Comparison of ENCODE assay signal across 1 cellular context in the genomic region with DNA sequence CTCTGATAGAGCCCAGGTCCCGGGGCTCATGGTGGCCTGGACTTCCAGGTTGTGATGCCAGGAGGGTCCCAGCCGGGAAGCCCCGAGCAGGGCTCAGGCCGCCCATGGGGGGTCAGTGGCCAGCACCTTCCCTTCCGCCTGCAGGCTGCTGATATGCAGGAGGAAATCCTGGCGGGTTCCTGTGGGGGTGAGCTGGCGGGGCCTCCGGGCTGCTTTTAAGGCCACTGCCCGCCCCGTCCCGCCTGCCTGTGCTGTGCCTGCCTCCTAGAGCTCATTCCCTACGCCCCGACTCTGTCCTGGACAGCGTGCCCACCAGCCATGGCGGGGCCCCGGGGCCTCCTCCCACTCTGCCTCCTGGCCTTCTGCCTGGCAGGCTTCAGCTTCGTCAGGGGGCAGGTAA.
A peak's percentile ranks its signal among the peaks of the same experiment; 100 is the strongest.
TF ChIP-seq lines count a peak whose summit lies in the region.

A gene with protein sequence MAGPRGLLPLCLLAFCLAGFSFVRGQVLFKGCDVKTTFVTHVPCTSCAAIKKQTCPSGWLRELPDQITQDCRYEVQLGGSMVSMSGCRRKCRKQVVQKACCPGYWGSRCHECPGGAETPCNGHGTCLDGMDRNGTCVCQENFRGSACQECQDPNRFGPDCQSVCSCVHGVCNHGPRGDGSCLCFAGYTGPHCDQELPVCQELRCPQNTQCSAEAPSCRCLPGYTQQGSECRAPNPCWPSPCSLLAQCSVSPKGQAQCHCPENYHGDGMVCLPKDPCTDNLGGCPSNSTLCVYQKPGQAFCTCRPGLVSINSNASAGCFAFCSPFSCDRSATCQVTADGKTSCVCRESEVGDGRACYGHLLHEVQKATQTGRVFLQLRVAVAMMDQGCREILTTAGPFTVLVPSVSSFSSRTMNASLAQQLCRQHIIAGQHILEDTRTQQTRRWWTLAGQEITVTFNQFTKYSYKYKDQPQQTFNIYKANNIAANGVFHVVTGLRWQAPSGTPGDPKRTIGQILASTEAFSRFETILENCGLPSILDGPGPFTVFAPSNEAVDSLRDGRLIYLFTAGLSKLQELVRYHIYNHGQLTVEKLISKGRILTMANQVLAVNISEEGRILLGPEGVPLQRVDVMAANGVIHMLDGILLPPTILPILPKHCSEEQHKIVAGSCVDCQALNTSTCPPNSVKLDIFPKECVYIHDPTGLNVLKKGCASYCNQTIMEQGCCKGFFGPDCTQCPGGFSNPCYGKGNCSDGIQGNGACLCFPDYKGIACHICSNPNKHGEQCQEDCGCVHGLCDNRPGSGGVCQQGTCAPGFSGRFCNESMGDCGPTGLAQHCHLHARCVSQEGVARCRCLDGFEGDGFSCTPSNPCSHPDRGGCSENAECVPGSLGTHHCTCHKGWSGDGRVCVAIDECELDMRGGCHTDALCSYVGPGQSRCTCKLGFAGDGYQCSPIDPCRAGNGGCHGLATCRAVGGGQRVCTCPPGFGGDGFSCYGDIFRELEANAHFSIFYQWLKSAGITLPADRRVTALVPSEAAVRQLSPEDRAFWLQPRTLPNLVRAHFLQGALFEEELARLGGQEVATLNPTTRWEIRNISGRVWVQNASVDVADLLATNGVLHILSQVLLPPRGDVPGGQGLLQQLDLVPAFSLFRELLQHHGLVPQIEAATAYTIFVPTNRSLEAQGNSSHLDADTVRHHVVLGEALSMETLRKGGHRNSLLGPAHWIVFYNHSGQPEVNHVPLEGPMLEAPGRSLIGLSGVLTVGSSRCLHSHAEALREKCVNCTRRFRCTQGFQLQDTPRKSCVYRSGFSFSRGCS (N-terminal part only) (plus strand): TSS at position 243 of the 400 bp plus-strand sequence. CDS start 76 bp downstream, at position 319.

TF ChIP-seq in liver, 16 proteins besides CTCF, POLR2A, EP300 and RAD21 (continued from another document):
- TF ChIP-seq NR2F2 (IDR thresholded peaks at IDR 0.05) (peak; percentile 99), FOXA2 (IDR thresholded peaks at IDR 0.05) (no peak), HNF4A (conservative IDR thresholded peaks at IDR 0.05) (no peak)
- TF ChIP-seq, protein P1, sequence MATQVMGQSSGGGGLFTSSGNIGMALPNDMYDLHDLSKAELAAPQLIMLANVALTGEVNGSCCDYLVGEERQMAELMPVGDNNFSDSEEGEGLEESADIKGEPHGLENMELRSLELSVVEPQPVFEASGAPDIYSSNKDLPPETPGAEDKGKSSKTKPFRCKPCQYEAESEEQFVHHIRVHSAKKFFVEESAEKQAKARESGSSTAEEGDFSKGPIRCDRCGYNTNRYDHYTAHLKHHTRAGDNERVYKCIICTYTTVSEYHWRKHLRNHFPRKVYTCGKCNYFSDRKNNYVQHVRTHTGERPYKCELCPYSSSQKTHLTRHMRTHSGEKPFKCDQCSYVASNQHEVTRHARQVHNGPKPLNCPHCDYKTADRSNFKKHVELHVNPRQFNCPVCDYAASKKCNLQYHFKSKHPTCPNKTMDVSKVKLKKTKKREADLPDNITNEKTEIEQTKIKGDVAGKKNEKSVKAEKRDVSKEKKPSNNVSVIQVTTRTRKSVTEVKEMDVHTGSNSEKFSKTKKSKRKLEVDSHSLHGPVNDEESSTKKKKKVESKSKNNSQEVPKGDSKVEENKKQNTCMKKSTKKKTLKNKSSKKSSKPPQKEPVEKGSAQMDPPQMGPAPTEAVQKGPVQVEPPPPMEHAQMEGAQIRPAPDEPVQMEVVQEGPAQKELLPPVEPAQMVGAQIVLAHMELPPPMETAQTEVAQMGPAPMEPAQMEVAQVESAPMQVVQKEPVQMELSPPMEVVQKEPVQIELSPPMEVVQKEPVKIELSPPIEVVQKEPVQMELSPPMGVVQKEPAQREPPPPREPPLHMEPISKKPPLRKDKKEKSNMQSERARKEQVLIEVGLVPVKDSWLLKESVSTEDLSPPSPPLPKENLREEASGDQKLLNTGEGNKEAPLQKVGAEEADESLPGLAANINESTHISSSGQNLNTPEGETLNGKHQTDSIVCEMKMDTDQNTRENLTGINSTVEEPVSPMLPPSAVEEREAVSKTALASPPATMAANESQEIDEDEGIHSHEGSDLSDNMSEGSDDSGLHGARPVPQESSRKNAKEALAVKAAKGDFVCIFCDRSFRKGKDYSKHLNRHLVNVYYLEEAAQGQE (IDR thresholded peaks at IDR 0.05) = no peak
